ENCODE assay signal across 8 cellular contexts in genomic region chr10:99658622-99659030, GRCh38. TPM values are rescaled to one million over a fixed set of nuclear protein-coding genes. Genes with fewer than 3 reads are reported as not detected.
DNase-seq lines count a peak whose midpoint lies in the region; TF ChIP-seq lines count a peak whose summit lies in the region.

No MANE protein-coding gene starts in this region.

- peaks cover 0 to 14% (median 0%) of the 10 kb centered on the region in 3 experiments for H3K27me3 ChIP-seq in neuronal stem cell (ENCODE audit: control insufficient read depth in 3 of 3, insufficient read depth in 3 of 3, low read depth in 1 of 3, low read length in 3 of 3)
- no peaks in the 10 kb centered on the region for H3K27me3 ChIP-seq in tibial nerve

- no peak overlapping the region for H2BK15ac ChIP-seq in neuronal stem cell (ENCODE audit: low read length)

- H3K4ac ChIP-seq in neuronal stem cell (ENCODE audit: low read length) = no peak overlapping the region

- H2AK5ac ChIP-seq in neuronal stem cell (ENCODE audit: low read depth, low read length) = no peak overlapping the region

- no peak for TF ChIP-seq POLR2A in tibial nerve (IDR thresholded peaks at IDR 0.05)

- H3K79me1 ChIP-seq in neuronal stem cell (ENCODE audit: low read depth, low read length) = peaks cover 2% of the 10 kb centered on the region

- DNase-seq in Daoy (ENCODE audit: low read depth) (peak; percentile 36), LoVo (ENCODE audit: low spot score) (peak; percentile 13), activated T-cell treated with anti-CD3 and anti-CD28 coated beads for 4 hours (peak; percentile 44), fibroblast of pulmonary artery (ENCODE audit: low read depth) (peak; percentile 49), neuronal stem cell (ENCODE audit: low spot score) (peak; percentile 23), tibial nerve (ENCODE audit: low spot score in 2 of 2) (peak in 1 of 2 donors; percentile 16), NOMO-1 treated with dmso at 0.1 percent for 144 hours (lab: John Stamatoyannopoulos, UW; ENCODE audit: unreplicated experiment) (no peak), germinal center (ENCODE audit: low spot score) (no peak)

- TF ChIP-seq CTCF in fibroblast of pulmonary artery (IDR thresholded peaks at IDR 0.05; ENCODE audit: low read length, missing control alignments) (no peak), tibial nerve (IDR thresholded peaks at IDR 0.05) (no peak)

- H2AFZ ChIP-seq in neuronal stem cell (ENCODE audit: low read length) = peak overlapping the region; percentile 99

- no peaks in the 10 kb centered on the region for H3K9me3 ChIP-seq in neuronal stem cell (replicated peaks in 1 of 2; ENCODE audit: control insufficient read depth in 2 of 2, insufficient read depth in 1 of 2, low read depth in 1 of 2, low read length in 2 of 2)
- no peaks in the 10 kb centered on the region for H3K9me3 ChIP-seq in tibial nerve

- no peak overlapping the region for H4K91ac ChIP-seq in neuronal stem cell (ENCODE audit: low read depth, low read length, poor library complexity)

- peak overlapping the region; percentile 89 for H3K4me3 ChIP-seq in fibroblast of pulmonary artery (replicated peaks; ENCODE audit: low read depth, low read length)
- peak overlapping the region; percentile 86 to 89 for H3K4me3 ChIP-seq in neuronal stem cell (ENCODE audit: low read length in 2 of 2)
- peak overlapping the region; percentile 64 to 81 (median 77) for H3K4me3 ChIP-seq in tibial nerve

- peak overlapping the region; percentile 54 for H3K18ac ChIP-seq in neuronal stem cell (ENCODE audit: low read length)

- peaks cover 7 to 23% of the 10 kb centered on the region in 2 donors for H3K36me3 ChIP-seq in neuronal stem cell (replicated peaks in 1 of 2; ENCODE audit: control insufficient read depth in 2 of 2, insufficient read depth in 2 of 2, low read length in 2 of 2)
- H3K36me3 ChIP-seq in tibial nerve = peaks cover 0 to 11% (median 0%) of the 10 kb centered on the region in 3 donors

- H2BK5ac ChIP-seq in neuronal stem cell (ENCODE audit: low read length) = no peak overlapping the region

- H2BK12ac ChIP-seq in neuronal stem cell (ENCODE audit: low read length) = no peak overlapping the region

- H4K8ac ChIP-seq in neuronal stem cell (ENCODE audit: low read depth, low read length) = no peak overlapping the region

- H3K27ac ChIP-seq in neuronal stem cell (replicated peaks; ENCODE audit: low read length) (no peak overlapping the region), tibial nerve (peak overlapping the region in 2 of 4 donors; percentile 73 to 76)

- H3K4me1 ChIP-seq in neuronal stem cell (ENCODE audit: control insufficient read depth in 2 of 2, insufficient read depth in 1 of 2, low read depth in 1 of 2, low read length in 2 of 2) = peaks cover 4 to 6% of the 10 kb centered on the region in 2 donors
- H3K4me1 ChIP-seq in tibial nerve = peaks cover 0 to 19% (median 9%) of the 10 kb centered on the region in 4 donors

- no CpG with 5 or more reads among the region's 24 CpGs for WGBS in neuronal stem cell (ENCODE audit: extremely low coverage in 2 of 2, insufficient read length in 2 of 2, insufficient replicate concordance in 1 of 2), 2 donors
- WGBS in tibial nerve, 2 donors = 9% methylated on average over 24 of the region's 24 CpGs

- H3K14ac ChIP-seq in neuronal stem cell (ENCODE audit: low read length) = no peak overlapping the region

- H2BK120ac ChIP-seq in neuronal stem cell (ENCODE audit: low read depth, low read length) = no peak overlapping the region

- H3K4me2 ChIP-seq in neuronal stem cell (ENCODE audit: insufficient read depth, low read length, poor library complexity, severe bottlenecking) = peak overlapping the region; percentile 54

- no peak for TF ChIP-seq EP300 in tibial nerve (IDR thresholded peaks at IDR 0.05)

- no peak overlapping the region for H3K9ac ChIP-seq in neuronal stem cell (ENCODE audit: low read depth, low read length, poor library complexity)

- H3K23ac ChIP-seq in neuronal stem cell (ENCODE audit: low read depth, low read length, poor library complexity) = peak overlapping the region; percentile 22

RNA-seq across cellular contexts. Expression of gene ENTPD7, which starts 0.7 kb away (rescaled TPM):
- total RNA-seq in Daoy (2014; rRNA removed; shearing (Covaris generic)) = 7.3 and 7.5 TPM in 2 replicates
- polyA plus RNA-seq in neuronal stem cell (2013, experiment 1 of 2) = 5.7 TPM
- polyA plus RNA-seq in neuronal stem cell (2013, experiment 2 of 2) = 5.5 TPM
- total RNA-seq in tibial nerve = 1 to 10 TPM; 3.3 to 7.5 (median 4.4) TPM

RNA-seq across cellular contexts. Expression of gene SLC25A28, which starts 38.4 kb away (rescaled TPM):
- 9.2 and 9.7 TPM in 2 replicates for total RNA-seq in Daoy (2014; rRNA removed; shearing (Covaris generic))
- 23.8 TPM for polyA plus RNA-seq in neuronal stem cell (2013, experiment 1 of 2)
- polyA plus RNA-seq in neuronal stem cell (2013, experiment 2 of 2) = 24.1 TPM
- total RNA-seq in tibial nerve = 10 to 100 TPM; 35.2 to 65.6 (median 47.8) TPM

Comparison
In these comparisons a context has a peak if more than half of its experiments do, and no peak if none do; other contexts are left out.
1. DNase-seq: peak in Daoy (single experiment), LoVo (single experiment), activated T-cell treated with anti-CD3 and anti-CD28 coated beads for 4 hours (single experiment), fibroblast of pulmonary artery (single experiment) and neuronal stem cell (single experiment); none in NOMO-1 treated with dmso at 0.1 percent for 144 hours (single experiment) and germinal center (single experiment).
2. Peak in every context shown above with its lines, with median percentiles within 50 percentile points of each other: H3K4me3 ChIP-seq.